8 cellular contexts compared by ENCODE assay signal in genomic region chr15:101008158-101009139, GRCh38.
DNase-seq lines count a peak whose midpoint lies in the region; ATAC-seq and TF ChIP-seq lines count a peak whose summit lies in the region.

No MANE protein-coding gene starts in this region.

- TF ChIP-seq CTCF in GM10266 (IDR thresholded peaks at IDR 0.05; ENCODE audit: control insufficient read depth, insufficient read depth, low read depth, missing control alignments) (peak; percentile 99), NB4 (IDR thresholded peaks at IDR 0.05; ENCODE audit: low read depth, low read length) (peak; percentile 97), right atrium auricular region (IDR thresholded peaks at IDR 0.05) (peak; percentile 97 to 99), psoas muscle (IDR thresholded peaks at IDR 0.05) (peak; percentile 85)

- peaks cover 0 to 17% of the 10 kb centered on the region in 2 donors for H3K4me1 ChIP-seq in right atrium auricular region
- H3K4me1 ChIP-seq in psoas muscle = peaks cover 4% of the 10 kb centered on the region
- H3K4me1 ChIP-seq in urinary bladder (ENCODE audit: insufficient read depth) = no peaks in the 10 kb centered on the region

- peaks cover 8% of the 10 kb centered on the region for H3K27me3 Mint-ChIP-seq in activated naive CD8-positive, alpha-beta T cell treated with anti-CD3 and anti-CD28 coated beads, Interleukin-2, amount 50 U/mL, for 24 hours

- H3K27ac ChIP-seq in right atrium auricular region (no peak overlapping the region), psoas muscle (no peak overlapping the region), urinary bladder (ENCODE audit: low read depth) (no peak overlapping the region)

- no peaks in the 10 kb centered on the region for H3K9me3 ChIP-seq in right atrium auricular region
- no peaks in the 10 kb centered on the region for H3K9me3 ChIP-seq in psoas muscle

- ATAC-seq in HG02571 (IDR thresholded peaks at IDR 0.05; ENCODE audit: unreplicated experiment) (peak; percentile 76), psoas muscle (peak; percentile 81 to 91 (median 88))
- peak; percentile 90 for ATAC-seq in activated naive CD8-positive, alpha-beta T cell treated with anti-CD3 and anti-CD28 coated beads, Interleukin-2, amount 50 U/mL, for 24 hours

- no peaks in the 10 kb centered on the region for H3K36me3 Mint-ChIP-seq in activated naive CD8-positive, alpha-beta T cell treated with anti-CD3 and anti-CD28 coated beads, Interleukin-2, amount 50 U/mL, for 24 hours (ENCODE audit: low read depth)

- 30 to 35% (median 33%) methylated on average over 45 to 48 of the region's 48 CpGs for WGBS in psoas muscle, 3 donors
- WGBS in urinary bladder = 31% methylated on average over 48 of the region's 48 CpGs

- H3K27me3 ChIP-seq in right atrium auricular region (no peaks in the 10 kb centered on the region), psoas muscle (ENCODE audit: insufficient read depth in 3 of 3, low read length in 2 of 3) (no peaks in the 10 kb centered on the region)

- peak overlapping the region; percentile 85 for H3K4me3 Mint-ChIP-seq in activated naive CD8-positive, alpha-beta T cell treated with anti-CD3 and anti-CD28 coated beads, Interleukin-2, amount 50 U/mL, for 24 hours

- H3K27ac Mint-ChIP-seq in activated naive CD8-positive, alpha-beta T cell treated with anti-CD3 and anti-CD28 coated beads, Interleukin-2, amount 50 U/mL, for 24 hours = no peak overlapping the region

- no peaks in the 10 kb centered on the region for H3K9me3 Mint-ChIP-seq in activated naive CD8-positive, alpha-beta T cell treated with anti-CD3 and anti-CD28 coated beads, Interleukin-2, amount 50 U/mL, for 24 hours

- TF ChIP-seq POLR2A in NB4 (IDR thresholded peaks at IDR 0.05; ENCODE audit: extremely low read depth, insufficient read length) = no peak

- H3K4me1 Mint-ChIP-seq in activated naive CD8-positive, alpha-beta T cell treated with anti-CD3 and anti-CD28 coated beads, Interleukin-2, amount 50 U/mL, for 24 hours = peaks cover 19% of the 10 kb centered on the region

- DNase-seq in GM10266 (ENCODE audit: extremely low spot score) (peak; percentile 82), NB4 (ENCODE audit: low read depth) (peak; percentile 76), SW 1271 (lab: John Stamatoyannopoulos, UW) (peak; percentile 67 to 91), right atrium auricular region (ENCODE audit: low spot score) (peak; percentile 82), psoas muscle (peak; percentile 74 to 86)
- peak; percentile 93 for DNase-seq in activated naive CD8-positive, alpha-beta T cell treated with anti-CD3 and anti-CD28 coated beads, Interleukin-2, amount 50 U/mL, for 24 hours

- H3K36me3 ChIP-seq in right atrium auricular region (peaks cover 4% of the 10 kb centered on the region), psoas muscle (ENCODE audit: insufficient read depth in 1 of 2, low read depth in 1 of 2) (peaks cover 0 to 13% of the 10 kb centered on the region in 2 donors), urinary bladder (ENCODE audit: insufficient read depth) (no peaks in the 10 kb centered on the region)

- H3K4me3 ChIP-seq in NB4 (ENCODE audit: low read depth, low read length) = peak overlapping the region; percentile 47
- H3K4me3 ChIP-seq in right atrium auricular region = peak overlapping the region; percentile 39 to 53
- peak overlapping the region; percentile 58 for H3K4me3 ChIP-seq in psoas muscle
- peak overlapping the region; percentile 40 for H3K4me3 ChIP-seq in urinary bladder (ENCODE audit: low read depth, low read length)

- intact Hi-C loops in psoas muscle (cut with DNase I) = loop anchor here in 1 of 2 donors (1.0 to 10.0 kb wide), 2 partner anchors 90 to 664 kb away; partner anchors contain the start of gene ADAMTS17
